ENCODE assay signal across 24 cellular contexts in the genomic region with DNA sequence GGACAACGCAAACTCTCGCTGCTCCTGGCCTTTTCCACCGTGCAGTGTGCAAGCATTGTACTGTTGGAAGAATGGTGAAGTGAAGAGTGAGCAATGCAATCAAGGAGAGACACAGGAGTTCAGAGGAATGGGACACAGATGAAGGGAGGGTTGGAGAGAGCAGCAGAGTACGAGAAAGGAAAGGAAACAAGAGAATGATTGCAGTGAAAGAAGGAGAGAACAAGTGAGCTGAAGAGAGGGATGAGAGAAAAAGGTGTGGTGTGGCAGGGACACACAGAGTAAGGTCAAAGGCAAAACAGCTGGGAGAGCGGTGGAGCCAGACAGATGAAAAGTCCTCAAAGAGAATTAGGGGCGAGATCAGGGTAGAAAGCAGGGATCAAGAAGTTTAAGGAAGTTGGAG.
"Had no signal": no experiment of that assay in that cellular context is flagged by ENCODE, and none has a peak within 500 bp of the region (broad histone marks: within the 10 kb centered on the region; RNA-seq: fewer than 3 reads in every experiment).

No MANE protein-coding gene starts in this region.

- H3K27me3 Mint-ChIP-seq: naive B cell; natural killer cell treated with Interleukin-12 subunit alpha and Interleukin-12 subunit beta and Interleukin-15 and Interleukin-18, amount 100 ng/mL, for 72 hours; progenitor cell of endocrine pancreas; stimulated activated naive B cell treated with anti-CD40 and anti-IgM and Interleukin-4, amounts not matched to agents 10 μg/mL and 1 μg/mL and 100 μg/mL, for 72 hours had no signal

- H3K9me3 ChIP-seq: esophagus muscularis mucosa, gastroesophageal sphincter, heart left ventricle, left lung, mucosa of descending colon, right lobe of liver, stomach, tibial artery, upper lobe of left lung had no signal

- H3K4me1 ChIP-seq: esophagus muscularis mucosa, foreskin keratinocyte, gastroesophageal sphincter, heart left ventricle, left lung, neural progenitor cell, parathyroid adenoma, right lobe of liver, stomach, tibial artery, upper lobe of left lung had no signal

- H3K9me3 Mint-ChIP-seq: mesothelial cell of epicardium; naive B cell; natural killer cell treated with Interleukin-12 subunit alpha and Interleukin-12 subunit beta and Interleukin-15 and Interleukin-18, amount 100 ng/mL, for 72 hours; neural progenitor cell; stimulated activated naive B cell treated with anti-CD40 and anti-IgM and Interleukin-4, amounts not matched to agents 10 μg/mL and 1 μg/mL and 100 μg/mL, for 72 hours had no signal

- H3K27ac ChIP-seq: esophagus muscularis mucosa, foreskin keratinocyte, gastroesophageal sphincter, heart left ventricle, hepatocyte, left lung, neural progenitor cell, parathyroid adenoma, right lobe of liver, stomach, tibial artery, upper lobe of left lung had no signal

- H3K27me3 ChIP-seq: esophagus muscularis mucosa, foreskin keratinocyte, gastroesophageal sphincter, heart left ventricle, hepatocyte, left lung, neural progenitor cell, right lobe of liver, stomach, tibial artery, upper lobe of left lung had no signal

- H3K4me3 ChIP-seq: esophagus muscularis mucosa, gastroesophageal sphincter, heart left ventricle, hepatocyte, left lung, mucosa of descending colon, neural progenitor cell, right lobe of liver, stomach, tibial artery, upper lobe of left lung had no signal

- ATAC-seq: foreskin keratinocyte; gastroesophageal sphincter; heart left ventricle; left cardiac atrium; left lung; mucosa of descending colon; natural killer cell treated with Interleukin-12 subunit alpha and Interleukin-12 subunit beta and Interleukin-15 and Interleukin-18, amount 100 ng/mL, for 72 hours; right lobe of liver; stimulated activated naive B cell treated with anti-CD40 and anti-IgM and Interleukin-4, amounts not matched to agents 10 μg/mL and 1 μg/mL and 100 μg/mL, for 72 hours had no signal

- DNase-seq: cortex of kidney; foreskin keratinocyte; left cardiac atrium; left lung; mesenchymal stem cell; mucosa of descending colon; naive B cell; right lobe of liver; small intestine; stimulated activated CD4-positive, alpha-beta T cell treated with anti-CD3 and anti-CD28 coated beads, Interleukin-15, amount 100 ng/mL, for 24 hours; stimulated activated CD4-positive, alpha-beta T cell treated with anti-CD3 and anti-CD28 coated beads, Interleukin-2, amount 100 ng/mL, for 48 hours; stimulated activated naive B cell treated with anti-CD40 and anti-IgM and Interleukin-4, amounts not matched to agents 10 μg/mL and 1 μg/mL and 100 μg/mL, for 72 hours; stomach; tibial artery; upper lobe of left lung had no signal

- H3K4me3 Mint-ChIP-seq: mesothelial cell of epicardium; naive B cell; natural killer cell treated with Interleukin-12 subunit alpha and Interleukin-12 subunit beta and Interleukin-15 and Interleukin-18, amount 100 ng/mL, for 72 hours; neural progenitor cell; stimulated activated naive B cell treated with anti-CD40 and anti-IgM and Interleukin-4, amounts not matched to agents 10 μg/mL and 1 μg/mL and 100 μg/mL, for 72 hours had no signal

- H3K27ac Mint-ChIP-seq: mesothelial cell of epicardium; naive B cell; natural killer cell treated with Interleukin-12 subunit alpha and Interleukin-12 subunit beta and Interleukin-15 and Interleukin-18, amount 100 ng/mL, for 72 hours; neural progenitor cell; progenitor cell of endocrine pancreas; stimulated activated naive B cell treated with anti-CD40 and anti-IgM and Interleukin-4, amounts not matched to agents 10 μg/mL and 1 μg/mL and 100 μg/mL, for 72 hours had no signal

- H3K4me1 Mint-ChIP-seq: mesothelial cell of epicardium, neural progenitor cell had no signal
